Comparison of ENCODE assay signal across 21 cellular contexts in the genomic region with DNA sequence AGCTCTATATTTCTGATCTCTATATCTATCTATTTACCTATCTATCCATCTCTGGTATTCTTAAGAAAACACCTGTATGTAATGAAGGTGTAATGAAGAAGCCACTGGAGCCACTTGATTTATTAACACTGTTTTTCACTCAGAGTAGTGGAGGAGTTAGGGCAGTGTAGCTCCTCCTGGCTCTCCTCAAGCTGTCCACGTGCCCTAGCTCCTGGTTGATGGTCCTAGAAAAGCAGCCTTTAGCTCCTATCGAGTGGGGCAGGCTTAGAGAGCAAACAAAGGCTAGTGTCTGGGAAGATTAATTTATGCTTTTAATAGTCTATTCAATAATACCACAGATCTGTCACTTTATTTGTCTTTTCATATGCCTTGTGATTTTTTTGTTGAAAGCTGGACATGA.
"Had no signal": no experiment of that assay in that cellular context is flagged by ENCODE, and none has a peak within 500 bp of the region (broad histone marks: within the 10 kb centered on the region; RNA-seq: fewer than 3 reads in every experiment).

No MANE protein-coding gene starts in this region.

- FAIRE-seq: bronchial epithelial cell, endothelial cell of umbilical vein had no signal

- H3K4me1 ChIP-seq: adrenal gland, gastroesophageal sphincter, prostate gland, right atrium auricular region, vagina had no signal

- DNase-seq: activated B cell treated with CpG ODN at 0.5 μM for 24 hours; activated CD4-positive, alpha-beta memory T cell treated with anti-CD3 and anti-CD28 coated beads for 36 hours; activated CD4-positive, alpha-beta T cell treated with anti-CD3 and anti-CD28 coated beads for 4 hours; activated gamma-delta T cell treated with Interleukin-2 at 50 U/mL for 16 hours; activated T-cell treated with anti-CD3 and anti-CD28 coated beads for 4 hours; adrenal gland; effector CD8-positive, alpha-beta T cell; heart left ventricle; kidney glomerular epithelial cell; left ventricle myocardium superior; stimulated activated CD4-positive, alpha-beta T cell treated with anti-CD3 and anti-CD28 coated beads, Interleukin-2, amount 100 ng/mL, for 24 hours; stimulated activated naive CD8-positive, alpha-beta T cell treated with anti-CD3 and anti-CD28 coated beads, Interleukin-15, Interleukin-2, amounts not matched to agents 100 U/mL and 50 U/mL, for 24 hours; trophoblast cell had no signal

- ATAC-seq: activated naive CD4-positive, alpha-beta T cell treated with anti-CD3 and anti-CD28 coated beads, Interleukin-2, amount 50 U/mL, for 72 hours; gastroesophageal sphincter; heart left ventricle; left ventricle myocardium superior; stimulated activated naive CD8-positive, alpha-beta T cell treated with anti-CD3 and anti-CD28 coated beads, Interleukin-15, Interleukin-2, amounts not matched to agents 100 U/mL and 50 U/mL, for 24 hours had no signal

- H3K27me3 ChIP-seq: adrenal gland, right atrium auricular region, vagina had no signal

- H3K9me3 ChIP-seq: adrenal gland, esophagus muscularis mucosa, gastroesophageal sphincter, prostate gland, right atrium auricular region, vagina had no signal

- H3K27ac ChIP-seq: adrenal gland, esophagus muscularis mucosa, gastroesophageal sphincter, prostate gland, right atrium auricular region, vagina had no signal

- H3K4me3 ChIP-seq: adrenal gland, esophagus muscularis mucosa, gastroesophageal sphincter, heart left ventricle, prostate gland, right atrium auricular region, vagina had no signal
